Comparison of ENCODE assay signal across 17 cellular contexts in the genomic region with DNA sequence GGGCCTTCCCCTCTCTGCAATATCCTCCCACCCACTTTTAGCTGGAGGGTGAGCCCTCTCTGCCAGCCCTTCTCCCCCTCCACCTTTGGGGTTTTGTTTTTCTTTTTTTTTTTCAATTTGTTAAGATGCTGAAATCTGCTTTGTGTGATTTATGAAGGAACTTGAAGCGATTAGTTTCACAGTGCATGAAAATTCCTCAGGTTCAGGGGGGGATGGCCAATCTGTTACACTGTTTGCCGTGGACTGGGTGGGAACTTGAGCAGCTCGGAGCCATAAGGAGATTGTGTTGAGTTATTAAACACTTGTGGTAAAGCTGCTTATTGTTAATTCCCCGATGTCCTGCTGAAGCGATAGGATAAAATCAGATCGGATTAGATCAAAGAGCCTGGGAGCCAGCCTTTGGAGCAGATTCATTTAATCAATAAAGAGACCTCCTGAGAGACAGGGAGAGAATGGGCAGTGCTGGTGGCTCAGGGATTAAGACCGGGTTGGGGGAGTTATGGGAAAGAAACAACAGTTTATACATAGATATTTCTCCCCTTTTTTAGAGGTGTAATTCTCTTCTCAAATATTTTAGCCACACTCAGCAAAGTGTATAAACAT.
"Had no signal": no experiment of that assay in that cellular context is flagged by ENCODE, and none has a peak within 500 bp of the region (broad histone marks: within the 10 kb centered on the region; RNA-seq: fewer than 3 reads in every experiment).

No MANE protein-coding gene starts in this region.

- H3K27me3 ChIP-seq: gastroesophageal sphincter had no signal

- H3K27ac ChIP-seq: coronary artery, gastroesophageal sphincter, heart right ventricle had no signal

- H3K4me3 Mint-ChIP-seq: activated CD4-positive, alpha-beta memory T cell treated with anti-CD3 and anti-CD28 coated beads, Interleukin-2, amount 10 ng/mL, durations not matched to agents 7 days and 5 days; activated CD4-positive, alpha-beta T cell treated with anti-CD3 and anti-CD28 coated beads for 36 hours; activated T-cell treated with anti-CD3 and anti-CD28 coated beads, Interleukin-2, amount 50 U/mL, for 24 hours; naive B cell; stimulated activated memory B cell treated with anti-CD40 and anti-IgM and Interleukin-4, amounts not matched to agents 10 μg/mL and 1 μg/mL and 100 μg/mL, for 72 hours had no signal

- H3K27ac Mint-ChIP-seq: activated CD4-positive, alpha-beta memory T cell treated with anti-CD3 and anti-CD28 coated beads, Interleukin-2, amount 10 ng/mL, durations not matched to agents 7 days and 5 days; activated CD4-positive, alpha-beta T cell treated with anti-CD3 and anti-CD28 coated beads for 36 hours; activated T-cell treated with anti-CD3 and anti-CD28 coated beads, Interleukin-2, amount 50 U/mL, for 24 hours; stimulated activated memory B cell treated with anti-CD40 and anti-IgM and Interleukin-4, amounts not matched to agents 10 μg/mL and 1 μg/mL and 100 μg/mL, for 72 hours had no signal

- H3K9me3 Mint-ChIP-seq: activated T-cell treated with anti-CD3 and anti-CD28 coated beads, Interleukin-2, amount 50 U/mL, for 24 hours; naive B cell; stimulated activated memory B cell treated with anti-CD40 and anti-IgM and Interleukin-4, amounts not matched to agents 10 μg/mL and 1 μg/mL and 100 μg/mL, for 72 hours had no signal

- H3K36me3 ChIP-seq: gastroesophageal sphincter, heart right ventricle had no signal

- DNase-seq: activated CD4-positive, alpha-beta memory T cell treated with anti-CD3 and anti-CD28 coated beads, Interleukin-2, amount 10 ng/mL, durations not matched to agents 7 days and 5 days; activated CD4-positive, alpha-beta T cell treated with anti-CD3 and anti-CD28 coated beads for 36 hours; activated effector memory CD4-positive, alpha-beta T cell treated with Interleukin-2 at 50 U/mL for 16 hours; activated naive CD4-positive, alpha-beta T cell treated with anti-CD3 and anti-CD28 coated beads, Interleukin-2, amount 50 U/mL, for 16 hours; activated T-cell treated with anti-CD3 and anti-CD28 coated beads, Interleukin-2, amount 50 U/mL, for 24 hours; caudate nucleus; effector CD8-positive, alpha-beta T cell; heart right ventricle; left colon; naive B cell; occipital lobe; stimulated activated CD4-positive, alpha-beta T cell treated with anti-CD3 and anti-CD28 coated beads, Interleukin-12 subunit alpha, Interleukin-12 subunit beta, amount 100 ng/mL, for 4 hours; stimulated activated CD4-positive, alpha-beta T cell treated with anti-CD3 and anti-CD28 coated beads, Interleukin-2, amount 100 ng/mL, for 24 hours had no signal

- H3K4me1 Mint-ChIP-seq: activated CD4-positive, alpha-beta memory T cell treated with anti-CD3 and anti-CD28 coated beads, Interleukin-2, amount 10 ng/mL, durations not matched to agents 7 days and 5 days; activated CD4-positive, alpha-beta T cell treated with anti-CD3 and anti-CD28 coated beads for 36 hours had no signal

- H3K4me3 ChIP-seq: coronary artery, gastroesophageal sphincter, heart right ventricle, lung had no signal

- ATAC-seq: activated CD4-positive, alpha-beta T cell treated with anti-CD3 and anti-CD28 coated beads for 36 hours; gastroesophageal sphincter; heart right ventricle; left colon; stimulated activated memory B cell treated with anti-CD40 and anti-IgM and Interleukin-4, amounts not matched to agents 10 μg/mL and 1 μg/mL and 100 μg/mL, for 72 hours had no signal

- H3K27me3 Mint-ChIP-seq: activated CD4-positive, alpha-beta memory T cell treated with anti-CD3 and anti-CD28 coated beads, Interleukin-2, amount 10 ng/mL, durations not matched to agents 7 days and 5 days; activated CD4-positive, alpha-beta T cell treated with anti-CD3 and anti-CD28 coated beads for 36 hours; activated T-cell treated with anti-CD3 and anti-CD28 coated beads, Interleukin-2, amount 50 U/mL, for 24 hours; naive B cell had no signal

- H3K36me3 Mint-ChIP-seq: naive B cell; stimulated activated memory B cell treated with anti-CD40 and anti-IgM and Interleukin-4, amounts not matched to agents 10 μg/mL and 1 μg/mL and 100 μg/mL, for 72 hours had no signal

- H3K9me3 ChIP-seq: gastroesophageal sphincter, heart right ventricle had no signal
